ENCODE assay signal across 9 cellular contexts in genomic region chr3:44954962-44955361, GRCh38. TPM values are rescaled to one million over a fixed set of nuclear protein-coding genes. Genes with fewer than 3 reads are reported as not detected.
DNase-seq lines count a peak whose midpoint lies in the region; ATAC-seq and TF ChIP-seq lines count a peak whose summit lies in the region.
"Had no signal": no experiment of that assay in that cellular context is flagged by ENCODE, and none has a peak within 500 bp of the region (broad histone marks: within the 10 kb centered on the region; RNA-seq: fewer than 3 reads in every experiment).

No MANE protein-coding gene starts in this region.

- H3T11ph ChIP-seq in H9 (ENCODE audit: low read length) = no peak overlapping the region

- no peak overlapping the region for H2AFZ ChIP-seq in H9 (ENCODE audit: low read length)

- peaks cover 3% of the 10 kb centered on the region; the same call in 1 of the 2 replicates for H3K4me1 ChIP-seq in H9 (ENCODE audit: insufficient read depth, low read length)
- peaks cover 0 to 2% of the 10 kb centered on the region in 2 donors for H3K4me1 ChIP-seq in thyroid gland

- H4K91ac ChIP-seq in H9 (ENCODE audit: insufficient read length, low read depth, low read length) = no peak overlapping the region

- H3K9me3 ChIP-seq in H9 (ENCODE audit: control insufficient read depth, low read depth, low read length) (no peaks in the 10 kb centered on the region), thyroid gland (no peaks in the 10 kb centered on the region)

- DNase-seq in AG08396 (ENCODE audit: low spot score) (peak; percentile 30), M059J (ENCODE audit: low read depth) (peak; percentile 57), fibroblast of peridontal ligament (ENCODE audit: extremely low read depth) (peak; percentile 7), NCI-H748 treated with DMSO at 0.1 percent for 48 hours (lab: John Stamatoyannopoulos, UW) (no peak), H9 (no peak), thyroid gland (no peak)
- no peak for DNase-seq in activated CD4-positive, alpha-beta T cell treated with anti-CD3 and anti-CD28 coated beads for 1 hour

- H3K4ac ChIP-seq in H9 (ENCODE audit: low read depth, low read length) = no peak overlapping the region

- no peaks in the 10 kb centered on the region; the same call in 1 of the 2 replicates for H3K79me2 ChIP-seq in H9 (ENCODE audit: insufficient read depth, low read length)

- no peak overlapping the region for H3K56ac ChIP-seq in H9 (ENCODE audit: insufficient read length, low read depth, low read length)

- H3K4me2 ChIP-seq in H9 (ENCODE audit: insufficient read depth, insufficient read length, low read length) = no peak overlapping the region

- no peak overlapping the region for H3K4me3 Mint-ChIP-seq in H9

- no peak overlapping the region for H2BK12ac ChIP-seq in H9 (ENCODE audit: insufficient read length, low read depth, low read length)

- H3K23me2 ChIP-seq in H9 (ENCODE audit: insufficient read length, low read depth, low read length, poor library complexity, severe bottlenecking) = no peaks in the 10 kb centered on the region

- H3K9ac ChIP-seq in H9 (ENCODE audit: extremely low read depth, insufficient read length, low read length) = no peak overlapping the region

- H3K4me1 Mint-ChIP-seq in H9 = peaks cover 7 to 10% of the 10 kb centered on the region in 2 experiments

- peaks cover 2 to 14% (median 12%) of the 10 kb centered on the region in 3 experiments; a peak in 5 of 7 replicates for H3K36me3 Mint-ChIP-seq in H9 (ENCODE audit: insufficient read depth in 1 of 3, low read depth in 3 of 3)

- H3K14ac ChIP-seq in H9 (ENCODE audit: insufficient read depth, low read length) = no peak overlapping the region

- intact Hi-C loops in thyroid gland (cut with DNase I) = no loop called here

- H3K9me3 Mint-ChIP-seq in H9 = no peaks in the 10 kb centered on the region

- no peak overlapping the region for H4K5ac ChIP-seq in H9 (ENCODE audit: insufficient read length, low read depth, low read length)

- no peaks in the 10 kb centered on the region for H3K27me3 ChIP-seq in H9 (ENCODE audit: insufficient read depth, low read length)
- H3K27me3 ChIP-seq in thyroid gland = no peaks in the 10 kb centered on the region

- no CpG with 5 or more reads among the region's 3 CpGs for WGBS in H9 (ENCODE audit: extremely low coverage, insufficient read length, low lambda C conversion rate)
- 61 to 67% methylated on average over 3 of the region's 3 CpGs for WGBS in thyroid gland, 2 donors

- no peak overlapping the region for H2BK15ac ChIP-seq in H9 (ENCODE audit: low read depth, low read length)

- no peak for TF ChIP-seq CTCF in H9 (conservative IDR thresholded peaks at IDR 0.05)
- no peak for TF ChIP-seq CTCF in thyroid gland (IDR thresholded peaks at IDR 0.05)

- H4K8ac ChIP-seq in H9 (replicated peaks; ENCODE audit: insufficient read length, low read depth, low read length) = no peak overlapping the region

- no peak overlapping the region for H2BK120ac ChIP-seq in H9 (ENCODE audit: low read depth, low read length, poor library complexity, severe bottlenecking)

- H3K4me3 ChIP-seq in thyroid gland (replicated peaks in 1 of 3) = no peak overlapping the region

- no peak overlapping the region for H2BK5ac ChIP-seq in H9 (ENCODE audit: insufficient read length, low read length)

- peaks cover 0 to 13% of the 10 kb centered on the region in 2 donors for H3K36me3 ChIP-seq in thyroid gland

- H3K23ac ChIP-seq in H9 (ENCODE audit: insufficient read length, low read depth, low read length) = no peak overlapping the region

- TF ChIP-seq POLR2A in thyroid gland (IDR thresholded peaks at IDR 0.05) = no peak

- H4K20me1 ChIP-seq in H9 (ENCODE audit: control insufficient read depth, insufficient read depth, insufficient read length) = no peaks in the 10 kb centered on the region

- no peaks in the 10 kb centered on the region for H3K79me1 ChIP-seq in H9 (ENCODE audit: insufficient read depth, low read depth, low read length, poor library complexity, severe bottlenecking)

- H2BK20ac ChIP-seq in H9 (ENCODE audit: low read depth, low read length, poor library complexity, severe bottlenecking) = no peak overlapping the region

- H3K27ac Mint-ChIP-seq in H9 = peak overlapping the region in 1 of 3 experiments; percentile 33; a peak in 1 of 7 replicates

- no peak overlapping the region for H2AK5ac ChIP-seq in H9 (ENCODE audit: insufficient read length, low read length)

- H3K27me3 Mint-ChIP-seq in H9 (ENCODE audit: low read depth) = no peaks in the 10 kb centered on the region

- H3K27ac ChIP-seq in H9 (ENCODE audit: insufficient read length, low read depth, low read length) (no peak overlapping the region), thyroid gland (no peak overlapping the region)
- H3K27ac ChIP-seq: C4-2B had no signal

- H3K18ac ChIP-seq in H9 (ENCODE audit: insufficient read length, low read depth, low read length) = no peak overlapping the region

- ATAC-seq in GM21390 (IDR thresholded peaks at IDR 0.05; ENCODE audit: unreplicated experiment) = peak; percentile 67

RNA-seq across cellular contexts. Expression of gene ZDHHC3, which starts 21.0 kb away (rescaled TPM):
- 56.7 and 58.1 TPM in 2 replicates for total RNA-seq in M059J (2014; rRNA removed; shearing (Covaris generic))
- total RNA-seq in H9 (2021) (58.3 and 71.3 TPM in 2 replicates), thyroid gland (10 to 100 TPM; 46.0 to 94.3 (median 76.0) TPM)

RNA-seq across cellular contexts. Expression of gene EXOSC7, which starts 21.1 kb away (rescaled TPM):
- total RNA-seq in M059J (2014; rRNA removed; shearing (Covaris generic)) = 43.4 and 45.1 TPM in 2 replicates
- total RNA-seq in H9 (2021) (86.6 and 88.7 TPM in 2 replicates), thyroid gland (10 to 100 TPM; 33.1 to 57.5 (median 56.3) TPM)

Comparison
In these comparisons a context has a peak if more than half of its experiments do, and no peak if none do; other contexts are left out.
1. DNase-seq: peak in AG08396 (single experiment), M059J (single experiment) and fibroblast of peridontal ligament (single experiment); none in NCI-H748 treated with DMSO at 0.1 percent for 48 hours (single experiment), activated CD4-positive, alpha-beta T cell treated with anti-CD3 and anti-CD28 coated beads for 1 hour (single experiment), H9 (single experiment) and thyroid gland (0 of 2).